ENCODE assay signal across 9 cellular contexts in the genomic region with DNA sequence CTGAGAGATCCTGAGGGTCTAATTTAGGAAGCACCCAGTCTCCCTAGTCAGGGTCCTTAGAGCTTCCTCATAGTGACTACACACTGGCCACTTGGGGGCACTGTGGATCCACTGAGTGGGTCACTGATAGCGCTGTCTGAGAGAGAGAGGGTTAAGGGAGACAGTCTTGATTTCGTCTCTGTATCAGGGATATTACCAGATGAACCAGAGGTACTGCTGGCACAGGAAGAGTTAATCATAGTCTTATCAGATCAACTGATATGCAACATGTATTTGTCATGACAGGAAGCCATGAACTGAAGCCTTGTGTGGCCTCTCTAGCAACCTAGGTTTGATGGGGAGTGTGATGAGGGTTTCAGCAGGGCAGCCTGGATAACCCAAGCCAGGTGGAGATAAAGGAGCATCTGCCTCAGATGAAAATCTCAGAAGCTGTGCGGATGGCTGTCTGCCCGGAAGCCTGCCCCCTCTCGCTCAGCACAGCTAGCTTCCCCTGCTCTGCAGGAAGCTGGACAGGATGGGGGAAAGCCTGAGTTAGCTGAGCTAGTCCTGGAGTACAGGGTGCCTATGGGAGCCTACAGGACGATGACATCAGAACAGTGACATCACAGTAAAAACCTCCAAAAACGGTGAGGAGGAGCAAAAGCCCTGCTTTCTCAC.
DNase-seq lines count a peak whose midpoint lies in the region; ATAC-seq, FAIRE-seq and TF ChIP-seq lines count a peak whose summit lies in the region.
"Had no signal": no experiment of that assay in that cellular context is flagged by ENCODE, and none has a peak within 500 bp of the region (broad histone marks: within the 10 kb centered on the region; RNA-seq: fewer than 3 reads in every experiment).

No MANE protein-coding gene starts in this region.

- H3K4me3 ChIP-seq in BLaER1 (no peak overlapping the region), endothelial cell of umbilical vein (replicated peaks in 1 of 3; ENCODE audit: insufficient read depth in 1 of 3, low read depth in 1 of 3, low read length in 3 of 3) (no peak overlapping the region), testis (no peak overlapping the region)

- no peaks in the 10 kb centered on the region for H3K9me1 ChIP-seq in endothelial cell of umbilical vein (replicated peaks; ENCODE audit: control insufficient read depth, extremely low read depth, insufficient read depth, low read length)

- no peak overlapping the region for H2AFZ ChIP-seq in endothelial cell of umbilical vein (ENCODE audit: low read depth, low read length)

- CTCF ChIA-PET in endothelial cell of umbilical vein (lab: Charles Lee) = interaction anchor here (0.5 to 5.2 kb wide), 76 partner anchors 9 to 681 kb away, joined by 3 to 181 read pairs (median 6); no protein-coding TSS in a partner anchor

- POLR2A ChIA-PET in endothelial cell of umbilical vein (lab: Charles Lee) = interaction anchor here (0.9 kb wide), 1 partner anchor 248 kb away, joined by 4 read pairs; no protein-coding TSS in a partner anchor

- BruUV-seq in endothelial cell of umbilical vein (replicated peaks; lab: Mats Ljungman, UMichigan) = no TSS peak

- peak; percentile 44 for DNase-seq in NCI-H82 treated with DMSO at 0.1 percent for 48 hours (lab: John Stamatoyannopoulos, UW; ENCODE audit: unreplicated experiment)
- DNase-seq in activated CD8-positive, alpha-beta memory T cell treated with anti-CD3 and anti-CD28 coated beads for 4 hours (ENCODE audit: low read depth in 2 of 2) = peak; percentile 10 to 41
- peak; percentile 86 for DNase-seq in endothelial cell of umbilical vein (ENCODE audit: low read depth, low spot score)
- peak; percentile 87 for DNase-seq in non-pigmented ciliary epithelial cell (ENCODE audit: low read depth)
- DNase-seq in testis = peak; percentile 65

- H3K27me3 ChIP-seq in BLaER1 (no peaks in the 10 kb centered on the region), endothelial cell of umbilical vein (ENCODE audit: control insufficient read depth in 2 of 2, insufficient read depth in 2 of 2, low read length in 2 of 2) (no peaks in the 10 kb centered on the region), testis (no peaks in the 10 kb centered on the region)

- peak; percentile 96 for ATAC-seq in GM18907 (IDR thresholded peaks at IDR 0.05; ENCODE audit: unreplicated experiment)
- ATAC-seq in HG03135 (IDR thresholded peaks at IDR 0.05; ENCODE audit: unreplicated experiment) = peak; percentile 96

- H3K4me1 ChIP-seq in BLaER1 (peaks cover 16% of the 10 kb centered on the region), endothelial cell of umbilical vein (ENCODE audit: control insufficient read depth, extremely low read depth, insufficient read depth, low read length) (peaks cover 37% of the 10 kb centered on the region), testis (no peaks in the 10 kb centered on the region)

- intact Hi-C loops in endothelial cell of umbilical vein (cut with micrococcal nuclease) (loop anchor here (1.0 to 5.0 kb wide), 15 partner anchors 22 to 468 kb away; no protein-coding TSS in a partner anchor), testis (cut with DNase I; ENCODE audit: low total_unique reads) (no loop called here)

- H3K9ac ChIP-seq in BLaER1 (no peak overlapping the region), endothelial cell of umbilical vein (replicated peaks; ENCODE audit: extremely low read depth, insufficient read depth, low read length) (no peak overlapping the region)

- no peaks in the 10 kb centered on the region for H4K20me1 ChIP-seq in BLaER1
- no peaks in the 10 kb centered on the region for H4K20me1 ChIP-seq in endothelial cell of umbilical vein (replicated peaks; ENCODE audit: control insufficient read depth, extremely low read depth, insufficient read depth, low read length)

- H3K36me3 ChIP-seq in BLaER1 (no peaks in the 10 kb centered on the region), endothelial cell of umbilical vein (ENCODE audit: control insufficient read depth in 2 of 2, extremely low read depth in 1 of 2, insufficient read depth in 2 of 2, low read length in 2 of 2) (no peaks in the 10 kb centered on the region), testis (ENCODE audit: low read depth, missing control alignments) (no peaks in the 10 kb centered on the region)

- TF ChIP-seq CTCF in endothelial cell of umbilical vein (IDR thresholded peaks at IDR 0.05; ENCODE audit: extremely low read depth in 1 of 2, insufficient read depth in 1 of 2, low read depth in 1 of 2, low read length in 2 of 2) (peak; percentile 87 to 90), testis (IDR thresholded peaks at IDR 0.05) (peak; percentile 22 to 47 (median 34))

- H3K4me2 ChIP-seq in BLaER1 (peak overlapping the region; percentile 66), endothelial cell of umbilical vein (ENCODE audit: insufficient read depth, low read length) (peak overlapping the region; percentile 4)

- dilution Hi-C loops in endothelial cell of umbilical vein (cut with MboI; ENCODE audit: extremely low pct_ligation_motif_present, low sequenced_read_pairs) = no loop called here

- H3K9me3 ChIP-seq in BLaER1 = no peaks in the 10 kb centered on the region
- no peaks in the 10 kb centered on the region for H3K9me3 ChIP-seq in endothelial cell of umbilical vein (replicated peaks; ENCODE audit: control insufficient read depth, insufficient read depth, low read length)
- no peaks in the 10 kb centered on the region for H3K9me3 ChIP-seq in testis

- no peaks in the 10 kb centered on the region for H3K79me2 ChIP-seq in endothelial cell of umbilical vein (ENCODE audit: control insufficient read depth, insufficient read depth, low read length)

- H3K27ac ChIP-seq in BLaER1 (no peak overlapping the region; the same call in 1 of the 2 replicates), endothelial cell of umbilical vein (ENCODE audit: insufficient read depth, low read depth, low read length) (peak overlapping the region; percentile 46), testis (no peak overlapping the region)

- TF ChIP-seq POLR2A in endothelial cell of umbilical vein (IDR thresholded peaks at IDR 0.05; ENCODE audit: low read depth, low read length) (peak; percentile 45), testis (IDR thresholded peaks at IDR 0.05) (no peak)

- FAIRE-seq in endothelial cell of umbilical vein (lab: Jason Lieb, UNC) = no peak
- FAIRE-seq: colon had no signal

- WGBS in testis, 2 donors = 23 to 44% methylated on average over 5 to 7 of the region's 7 CpGs

TF ChIP-seq in endothelial cell of umbilical vein, 7 proteins besides CTCF, POLR2A, EP300 and RAD21:
- TF ChIP-seq EZH2 (IDR thresholded peaks at IDR 0.05; ENCODE audit: borderline replicate concordance, low read depth, low read length, severe bottlenecking) (no peak), FOS (IDR thresholded peaks at IDR 0.05; ENCODE audit: borderline replicate concordance, insufficient read depth, low read length) (peak; percentile 85), POLR2AphosphoS5 (IDR thresholded peaks at IDR 0.05; ENCODE audit: insufficient read depth, low read depth, low read length) (no peak), JUN (IDR thresholded peaks at IDR 0.05; ENCODE audit: borderline replicate concordance, insufficient read depth, insufficient read length, low read depth) (peak; percentile 50), GATA2 (IDR thresholded peaks at IDR 0.05; ENCODE audit: insufficient read depth, insufficient read length, low read depth, low read length) (peak; percentile 100), MYC (IDR thresholded peaks at IDR 0.05; ENCODE audit: low read depth, low read length) (no peak)
- TF ChIP-seq, protein P1, sequence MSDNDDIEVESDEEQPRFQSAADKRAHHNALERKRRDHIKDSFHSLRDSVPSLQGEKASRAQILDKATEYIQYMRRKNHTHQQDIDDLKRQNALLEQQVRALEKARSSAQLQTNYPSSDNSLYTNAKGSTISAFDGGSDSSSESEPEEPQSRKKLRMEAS (IDR thresholded peaks at IDR 0.05; ENCODE audit: insufficient read depth, insufficient read length) = no peak

Comparison
In these comparisons a context has a peak if more than half of its experiments do, and no peak if none do; other contexts are left out.
1. DNase-seq: peak in every context shown above with its lines; median percentile 87 in non-pigmented ciliary epithelial cell; 86 in endothelial cell of umbilical vein; 65 in testis; 44 in NCI-H82 treated with DMSO at 0.1 percent for 48 hours; 26 in activated CD8-positive, alpha-beta memory T cell treated with anti-CD3 and anti-CD28 coated beads for 4 hours.